8 cellular contexts compared by ENCODE assay signal in the genomic region with DNA sequence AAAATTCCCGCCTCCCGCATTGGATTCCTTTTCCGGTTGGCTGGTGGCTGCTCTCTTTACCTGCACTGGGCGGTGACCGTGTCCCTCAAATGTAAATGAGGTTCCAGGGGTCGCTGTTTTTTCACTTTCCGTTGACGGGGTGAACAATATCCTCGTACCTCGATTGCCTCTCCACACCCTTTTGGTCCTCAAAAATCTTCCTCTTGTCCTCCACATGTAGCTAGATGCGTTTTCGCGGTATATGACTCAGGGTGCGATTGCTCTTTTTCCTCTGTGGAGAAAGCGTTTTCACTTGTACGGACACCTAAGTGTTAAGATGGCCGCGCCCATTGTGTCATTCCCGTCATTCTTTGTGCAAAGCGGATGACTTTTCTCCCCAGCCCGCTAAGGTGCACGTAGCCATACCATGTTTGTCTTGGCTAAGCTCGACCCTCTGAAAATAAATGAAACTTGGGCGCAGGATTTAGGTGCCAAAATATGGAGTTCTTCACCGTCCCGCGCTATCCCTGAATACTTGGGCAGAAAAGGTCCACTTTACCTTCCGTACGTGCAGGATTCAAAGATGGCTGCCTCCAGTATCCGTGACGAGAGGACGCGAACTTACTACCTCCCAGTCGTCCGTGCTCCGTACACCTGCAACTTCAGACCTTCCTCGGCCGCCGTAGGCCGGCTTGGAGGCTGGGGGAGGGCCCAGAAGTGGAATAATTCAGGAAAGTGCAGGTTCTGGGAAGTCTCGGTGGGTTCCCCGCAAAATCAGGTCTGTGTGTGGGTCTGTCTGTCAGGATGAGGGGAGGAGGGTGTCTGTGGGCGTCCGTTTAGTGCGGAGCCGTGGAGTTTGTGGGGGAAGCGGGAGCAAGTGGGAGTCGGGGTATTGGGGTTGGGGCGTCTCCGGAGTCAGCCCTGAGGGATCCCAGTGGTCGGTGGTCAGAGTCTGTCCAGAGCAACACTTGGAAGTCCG. TPM values are rescaled to one million over a fixed set of nuclear protein-coding genes. Genes with fewer than 3 reads are reported as not detected.
DNase-seq lines count a peak whose midpoint lies in the region; ATAC-seq, FAIRE-seq and TF ChIP-seq lines count a peak whose summit lies in the region.

Gene ZNF613 (plus strand): TSS at position 689 of the 958 bp plus-strand sequence. CDS start 8,749 bp downstream, outside the sequence.

- H3K4me3 Mint-ChIP-seq in CD4-positive, alpha-beta memory T cell: peak within 1 kb of the TSS; percentile 93 to 99 (median 98)
- peak within 1 kb of the TSS; percentile 99 for H3K4me3 Mint-ChIP-seq in mesothelial cell of epicardium

- H3K27ac Mint-ChIP-seq in CD4-positive, alpha-beta memory T cell: peak within 1 kb of the TSS; percentile 82 to 97 (median 95)
- peak within 1 kb of the TSS; percentile 99 for H3K27ac Mint-ChIP-seq in mesothelial cell of epicardium

- peak within 1 kb of the TSS; percentile 58 for H3K9ac ChIP-seq in endothelial cell of umbilical vein (replicated peaks; ENCODE audit: extremely low read depth, insufficient read depth, low read length)

- H3K9me3 Mint-ChIP-seq in CD4-positive, alpha-beta memory T cell: peaks cover 4 to 85% (median 70%) of the 10 kb centered on the region in 8 donors
- peaks cover 47% of the 10 kb centered on the region for H3K9me3 Mint-ChIP-seq in mesothelial cell of epicardium

- H3K27me3 Mint-ChIP-seq in CD4-positive, alpha-beta memory T cell: peaks cover 0 to 2% of the 10 kb centered on the region in 2 donors
- H3K27me3 Mint-ChIP-seq in mesothelial cell of epicardium (ENCODE audit: low read depth): no peaks in the 10 kb centered on the region

- peaks cover 3% of the 10 kb centered on the region for H3K79me2 ChIP-seq in endothelial cell of umbilical vein (ENCODE audit: control insufficient read depth, insufficient read depth, low read length)

- POLR2A ChIA-PET in CD4-positive, alpha-beta memory T cell (lab: Charles Lee; ENCODE audit: partially characterized antibody): interaction anchor here (0.8 to 1.5 kb wide), 7 partner anchors 22 to 262 kb away, joined by 3 to 5 read pairs (median 3); partner anchors contain the start of genes ZNF614 and ZNF649
- POLR2A ChIA-PET in endothelial cell of umbilical vein (lab: Charles Lee): no interaction called here

- H4K20me1 ChIP-seq in endothelial cell of umbilical vein (replicated peaks; ENCODE audit: control insufficient read depth, extremely low read depth, insufficient read depth, low read length): no peaks in the 10 kb centered on the region

- H3K4me2 ChIP-seq in endothelial cell of umbilical vein (ENCODE audit: insufficient read depth, low read length): peak within 1 kb of the TSS; percentile 74

- peak within 1 kb of the TSS; percentile 93 for H2AFZ ChIP-seq in endothelial cell of umbilical vein (ENCODE audit: low read depth, low read length)

- TF ChIP-seq CTCF in endothelial cell of umbilical vein (IDR thresholded peaks at IDR 0.05; ENCODE audit: extremely low read depth in 1 of 2, insufficient read depth in 1 of 2, low read depth in 1 of 2, low read length in 2 of 2) (no peak), mesothelial cell of epicardium (IDR thresholded peaks at IDR 0.05; ENCODE audit: unreplicated experiment) (no peak)

- H3K36me3 Mint-ChIP-seq in CD4-positive, alpha-beta memory T cell: peaks cover 58 to 65% of the 10 kb centered on the region in 2 donors
- H3K36me3 Mint-ChIP-seq in mesothelial cell of epicardium: peaks cover 32% of the 10 kb centered on the region

- peaks cover 11% of the 10 kb centered on the region for H3K4me1 ChIP-seq in CD4-positive, alpha-beta memory T cell (ENCODE audit: insufficient read depth, low read length)
- peaks cover 8% of the 10 kb centered on the region for H3K4me1 ChIP-seq in endothelial cell of umbilical vein (ENCODE audit: control insufficient read depth, extremely low read depth, insufficient read depth, low read length)

- peak within 1 kb of the TSS; percentile 55 for H3K27ac ChIP-seq in CD4-positive, alpha-beta memory T cell (ENCODE audit: low read depth, low read length)
- H3K27ac ChIP-seq in endothelial cell of umbilical vein (ENCODE audit: insufficient read depth, low read depth, low read length): peak within 1 kb of the TSS; percentile 25

- intact Hi-C loops in CD4-positive, alpha-beta memory T cell (cut with micrococcal nuclease): loop anchor here (1.0 to 10.0 kb wide), 6 partner anchors 22 to 338 kb away; partner anchors contain the start of genes ZNF350, ZNF649 and ZNF766
- intact Hi-C loops in endothelial cell of umbilical vein (cut with micrococcal nuclease): loop anchor here (1.0 to 10.0 kb wide), 7 partner anchors 23 to 262 kb away; partner anchors contain the start of genes ZNF350, ZNF614, ZNF615 and ZNF616

- peaks cover 0 to 13% of the 10 kb centered on the region in 2 donors for H3K9me3 ChIP-seq in CD4-positive, alpha-beta memory T cell (ENCODE audit: control insufficient read depth in 1 of 2, low read length in 2 of 2)
- peaks cover 6% of the 10 kb centered on the region for H3K9me3 ChIP-seq in endothelial cell of umbilical vein (replicated peaks; ENCODE audit: control insufficient read depth, insufficient read depth, low read length)

- no TSS peak for BruUV-seq in endothelial cell of umbilical vein (replicated peaks; lab: Mats Ljungman, UMichigan)

- peaks cover 16 to 38% (median 24%) of the 10 kb centered on the region in 4 donors for H3K4me1 Mint-ChIP-seq in CD4-positive, alpha-beta memory T cell
- H3K4me1 Mint-ChIP-seq in mesothelial cell of epicardium: peaks cover 16% of the 10 kb centered on the region

- peak; percentile 77 for ATAC-seq in GM19455 (IDR thresholded peaks at IDR 0.05; ENCODE audit: unreplicated experiment)

- H3K9me1 ChIP-seq in endothelial cell of umbilical vein (replicated peaks; ENCODE audit: control insufficient read depth, extremely low read depth, insufficient read depth, low read length): no peaks in the 10 kb centered on the region

- peak; percentile 95 for FAIRE-seq in endothelial cell of umbilical vein (lab: Jason Lieb, UNC)

- DNase-seq in CD4-positive, alpha-beta memory T cell: peak; percentile 81 to 89 (median 85)
- DNase-seq in HT1080 (ENCODE audit: low read depth) (peak; percentile 83), NOMO-1 treated with dmso at 0.1 percent for 144 hours (lab: John Stamatoyannopoulos, UW; ENCODE audit: unreplicated experiment) (peak; percentile 80), endothelial cell of umbilical vein (ENCODE audit: low read depth, low spot score) (peak; percentile 94), mesothelial cell of epicardium (ENCODE audit: low spot score in 2 of 2, unreplicated experiment in 2 of 2) (peak; percentile 54 to 79)
- DNase-seq in activated CD8-positive, alpha-beta memory T cell treated with anti-CD3 and anti-CD28 coated beads, Interleukin-2, amount 50 U/mL, for 48 hours: peak; percentile 85
- DNase-seq in stimulated activated CD8-positive, alpha-beta memory T cell treated with anti-CD3 and anti-CD28 coated beads, Interleukin-15, amount 100 ng/mL, for 4 hours (ENCODE audit: low read depth in 2 of 2): peak; percentile 67 to 78

- peak within 1 kb of the TSS; percentile 85 to 91 for H3K4me3 ChIP-seq in CD4-positive, alpha-beta memory T cell (ENCODE audit: low read length in 2 of 2)
- H3K4me3 ChIP-seq in endothelial cell of umbilical vein (replicated peaks in 1 of 3; ENCODE audit: insufficient read depth in 1 of 3, low read depth in 1 of 3, low read length in 3 of 3): peak within 1 kb of the TSS; percentile 52 to 82 (median 75)

- CTCF ChIA-PET in CD4-positive, alpha-beta memory T cell (lab: Charles Lee; ENCODE audit: partially characterized antibody): no interaction called here
- CTCF ChIA-PET in endothelial cell of umbilical vein (lab: Charles Lee): no interaction called here

- peaks cover 4% of the 10 kb centered on the region for H3K36me3 ChIP-seq in CD4-positive, alpha-beta memory T cell (ENCODE audit: insufficient read depth, low read length)
- peaks cover 0 to 2% of the 10 kb centered on the region in 2 experiments for H3K36me3 ChIP-seq in endothelial cell of umbilical vein (ENCODE audit: control insufficient read depth in 2 of 2, extremely low read depth in 1 of 2, insufficient read depth in 2 of 2, low read length in 2 of 2)

- dilution Hi-C loops in endothelial cell of umbilical vein (cut with MboI; ENCODE audit: extremely low pct_ligation_motif_present, low sequenced_read_pairs): no loop called here

- H3K27me3 ChIP-seq in CD4-positive, alpha-beta memory T cell (ENCODE audit: insufficient read depth, low read length): no peaks in the 10 kb centered on the region
- H3K27me3 ChIP-seq in endothelial cell of umbilical vein (ENCODE audit: control insufficient read depth in 2 of 2, insufficient read depth in 2 of 2, low read length in 2 of 2): no peaks in the 10 kb centered on the region

- TF ChIP-seq POLR2A in endothelial cell of umbilical vein (IDR thresholded peaks at IDR 0.05; ENCODE audit: low read depth, low read length): peak; percentile 50

TF ChIP-seq in endothelial cell of umbilical vein, 7 proteins besides CTCF, POLR2A, EP300 and RAD21:
- TF ChIP-seq JUN (IDR thresholded peaks at IDR 0.05; ENCODE audit: borderline replicate concordance, insufficient read depth, insufficient read length, low read depth): no peak
- TF ChIP-seq, protein P1, sequence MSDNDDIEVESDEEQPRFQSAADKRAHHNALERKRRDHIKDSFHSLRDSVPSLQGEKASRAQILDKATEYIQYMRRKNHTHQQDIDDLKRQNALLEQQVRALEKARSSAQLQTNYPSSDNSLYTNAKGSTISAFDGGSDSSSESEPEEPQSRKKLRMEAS (IDR thresholded peaks at IDR 0.05; ENCODE audit: insufficient read depth, insufficient read length): peak; percentile 43
- TF ChIP-seq FOS (IDR thresholded peaks at IDR 0.05; ENCODE audit: borderline replicate concordance, insufficient read depth, low read length): peak; percentile 29
- TF ChIP-seq POLR2AphosphoS5 (IDR thresholded peaks at IDR 0.05; ENCODE audit: insufficient read depth, low read depth, low read length): peak; percentile 33

RNA-seq across cellular contexts. Expression of gene ZNF613, which starts in this region (rescaled TPM):
- 1 to 10 TPM; 8.0 to 8.9 TPM for total RNA-seq in CD4-positive, alpha-beta memory T cell
- 1 to 10 TPM; 3.9 to 5.8 TPM for polyA plus RNA-seq in CD4-positive, alpha-beta memory T cell
- total RNA-seq in HT1080 (2014; rRNA removed; shearing (Covaris generic)): 5.4 and 9.0 TPM in 2 replicates
- 1.8 and 2.5 TPM in 2 replicates for polyA plus RNA-seq in HT1080 (2015; cell fraction: cytosol; rRNA removed)
- 1.8 and 5.1 TPM in 2 replicates for polyA plus RNA-seq in HT1080 (2015; cell fraction: nucleus; rRNA removed)
- total RNA-seq in endothelial cell of umbilical vein (4.4 and 6.5 TPM in 2 replicates), mesothelial cell of epicardium (5.7 to 9.2 TPM (median 8.3 TPM) in 3 replicates)
- 1.7 and 2.1 TPM in 2 replicates for polyA plus RNA-seq in endothelial cell of umbilical vein
- polyA plus RNA-seq in endothelial cell of umbilical vein (2011; cell fraction: cytosol; rRNA removed): 4.1 and 4.5 TPM in 2 replicates
- polyA plus RNA-seq in endothelial cell of umbilical vein (2011; cell fraction: nucleus; rRNA removed): 3.7 and 3.8 TPM in 2 replicates
- polyA plus RNA-seq in endothelial cell of umbilical vein (2012): 3.0 and 3.6 TPM in 2 replicates
- polyA minus RNA-seq in endothelial cell of umbilical vein: 6.6 and 7.8 TPM in 2 replicates
- 3.7 TPM for polyA minus RNA-seq in endothelial cell of umbilical vein (2011; cell fraction: cytosol; rRNA and poly(A)+ RNA removed)
- polyA minus RNA-seq in endothelial cell of umbilical vein (2011; cell fraction: nucleus; rRNA and poly(A)+ RNA removed): 2.4 and 4.0 TPM in 2 replicates

Comparison
In these comparisons a context has a peak if more than half of its experiments do, and no peak if none do; other contexts are left out.
1. Peak in every context shown above with its lines: DNase-seq, ATAC-seq, H3K4me3 ChIP-seq and H3K27ac ChIP-seq.